ENCODE assay signal across 1 cellular context in the genomic region with DNA sequence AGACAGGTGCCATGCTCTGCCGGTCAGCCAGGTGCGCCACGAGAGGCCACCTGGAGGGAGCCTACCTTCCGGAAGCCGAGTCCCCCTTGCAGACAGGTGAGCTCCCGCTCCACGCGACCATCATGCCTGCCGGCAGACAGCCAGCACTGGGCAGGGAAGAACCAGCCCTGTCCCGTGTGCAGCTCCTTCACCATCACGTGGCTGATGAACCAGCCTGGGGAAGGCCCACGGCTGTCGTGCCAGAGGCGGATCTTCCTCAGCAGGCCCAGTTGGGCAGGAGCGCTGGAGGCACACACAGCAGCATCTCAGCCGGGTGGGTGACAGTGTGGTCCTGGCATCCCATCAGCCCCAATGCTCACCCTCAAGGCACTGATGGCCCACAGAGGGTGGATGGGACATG.
TF ChIP-seq lines count a peak whose summit lies in the region.

No MANE protein-coding gene starts in this region.

TF ChIP-seq in IMR-90, 13 proteins besides CTCF, POLR2A, EP300 and RAD21:
- TF ChIP-seq MAFK (IDR thresholded peaks at IDR 0.05; ENCODE audit: low read depth, low read length) (no peak), BHLHE40 (IDR thresholded peaks at IDR 0.05; ENCODE audit: low read depth, low read length) (no peak), MXI1 (IDR thresholded peaks at IDR 0.05; ENCODE audit: borderline replicate concordance, low read depth, low read length) (no peak), RFX5 (IDR thresholded peaks at IDR 0.05; ENCODE audit: low read depth, low read length) (no peak), NFE2L2 (IDR thresholded peaks at IDR 0.05; ENCODE audit: low read depth, low read length) (no peak), CEBPB (IDR thresholded peaks at IDR 0.05; ENCODE audit: low read depth, low read length) (no peak), SMC3 (IDR thresholded peaks at IDR 0.05; ENCODE audit: low read depth, low read length) (no peak), CHD1 (IDR thresholded peaks at IDR 0.05; ENCODE audit: low read depth, low read length) (no peak), FOS (IDR thresholded peaks at IDR 0.05; ENCODE audit: low read depth, low read length) (no peak), MAZ (IDR thresholded peaks at IDR 0.05; ENCODE audit: borderline replicate concordance, low read depth, low read length) (no peak), RCOR1 (IDR thresholded peaks at IDR 0.05; ENCODE audit: insufficient replicate concordance, low read length) (no peak)
- TF ChIP-seq, protein P1, sequence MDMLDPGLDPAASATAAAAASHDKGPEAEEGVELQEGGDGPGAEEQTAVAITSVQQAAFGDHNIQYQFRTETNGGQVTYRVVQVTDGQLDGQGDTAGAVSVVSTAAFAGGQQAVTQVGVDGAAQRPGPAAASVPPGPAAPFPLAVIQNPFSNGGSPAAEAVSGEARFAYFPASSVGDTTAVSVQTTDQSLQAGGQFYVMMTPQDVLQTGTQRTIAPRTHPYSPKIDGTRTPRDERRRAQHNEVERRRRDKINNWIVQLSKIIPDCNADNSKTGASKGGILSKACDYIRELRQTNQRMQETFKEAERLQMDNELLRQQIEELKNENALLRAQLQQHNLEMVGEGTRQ (IDR thresholded peaks at IDR 0.05; ENCODE audit: low read depth, low read length) = no peak
- TF ChIP-seq, protein P2, sequence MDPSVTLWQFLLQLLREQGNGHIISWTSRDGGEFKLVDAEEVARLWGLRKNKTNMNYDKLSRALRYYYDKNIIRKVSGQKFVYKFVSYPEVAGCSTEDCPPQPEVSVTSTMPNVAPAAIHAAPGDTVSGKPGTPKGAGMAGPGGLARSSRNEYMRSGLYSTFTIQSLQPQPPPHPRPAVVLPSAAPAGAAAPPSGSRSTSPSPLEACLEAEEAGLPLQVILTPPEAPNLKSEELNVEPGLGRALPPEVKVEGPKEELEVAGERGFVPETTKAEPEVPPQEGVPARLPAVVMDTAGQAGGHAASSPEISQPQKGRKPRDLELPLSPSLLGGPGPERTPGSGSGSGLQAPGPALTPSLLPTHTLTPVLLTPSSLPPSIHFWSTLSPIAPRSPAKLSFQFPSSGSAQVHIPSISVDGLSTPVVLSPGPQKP (IDR thresholded peaks at IDR 0.05; ENCODE audit: borderline replicate concordance, low read depth, low read length) = no peak
TF ChIP-seq in IMR-90: peak in this region for 0.
